Comparison of ENCODE assay signal across 18 cellular contexts in the genomic region with DNA sequence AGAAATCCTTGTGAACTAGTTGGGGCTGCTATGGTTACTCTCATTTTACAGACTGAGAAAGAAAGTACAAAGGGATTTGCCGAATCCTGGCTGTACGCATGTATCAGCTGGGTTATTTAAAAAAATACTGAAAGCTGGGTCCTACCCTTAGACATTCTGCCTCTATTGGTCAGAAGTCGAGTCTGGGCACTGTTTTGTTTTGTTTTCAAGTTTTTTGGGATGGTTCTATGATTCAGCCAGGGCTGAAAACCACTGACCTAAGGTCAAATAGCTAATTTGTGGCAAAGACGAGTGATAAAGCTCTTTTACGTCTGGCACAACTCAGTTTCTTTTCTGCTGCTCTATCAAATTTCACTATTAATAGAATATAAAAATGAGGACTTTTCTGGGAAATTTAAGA. TPM values are rescaled to one million over a fixed set of nuclear protein-coding genes. Genes with fewer than 3 reads are reported as not detected.
DNase-seq lines count a peak whose midpoint lies in the region; ATAC-seq and TF ChIP-seq lines count a peak whose summit lies in the region.
"Had no signal": no experiment of that assay in that cellular context is flagged by ENCODE, and none has a peak within 500 bp of the region (broad histone marks: within the 10 kb centered on the region; RNA-seq: fewer than 3 reads in every experiment).

No MANE protein-coding gene starts in this region.

- H3K27me3 ChIP-seq in heart left ventricle (no peaks in the 10 kb centered on the region), thoracic aorta (replicated peaks; ENCODE audit: insufficient read depth) (no peaks in the 10 kb centered on the region)
- H3K27me3 ChIP-seq: MG63 had no signal

- TF ChIP-seq POLR2A in heart left ventricle (IDR thresholded peaks at IDR 0.05): no peak

- no peak for DNase-seq in heart left ventricle
- no peak for DNase-seq in left ventricle myocardium superior
- peak; percentile 64 for DNase-seq in amniotic epithelial cell (ENCODE audit: low read depth)
- DNase-seq in kidney glomerular epithelial cell (lab: John Stamatoyannopoulos, UW): peak; percentile 36
- DNase-seq in thoracic aorta (ENCODE audit: low spot score): no peak
- DNase-seq in NCI-H526 (lab: John Stamatoyannopoulos, UW): no peak
- no peak for DNase-seq in activated naive CD4-positive, alpha-beta T cell (lab: John Stamatoyannopoulos, UW)
- DNase-seq: activated CD8-positive, alpha-beta T cell treated with anti-CD3 and anti-CD28 coated beads for 36 hours; activated T-cell treated with anti-CD3 and anti-CD28 coated beads, Interleukin-2, amount 50 U/mL, for 48 hours; CD4-positive, alpha-beta T cell; DMS79 treated with DMSO at 0.1 percent for 48 hours; immature natural killer cell; MG63; nephron progenitor cell; stomach had no signal

- H3K9me3 ChIP-seq in heart left ventricle (no peaks in the 10 kb centered on the region), thoracic aorta (no peaks in the 10 kb centered on the region)
- H3K9me3 ChIP-seq: A549, MG63, stomach had no signal

- ATAC-seq in heart left ventricle (peak in 1 of 4 donors; percentile 17), left ventricle myocardium superior (no peak), thoracic aorta (ENCODE audit: insufficient number of reproducible peaks, low FRiP score, low read depth) (no peak), HG03354 (IDR thresholded peaks at IDR 0.05; ENCODE audit: poor library complexity, severe bottlenecking, unreplicated experiment) (no peak)
- ATAC-seq: A549; activated CD8-positive, alpha-beta T cell treated with anti-CD3 and anti-CD28 coated beads for 36 hours had no signal

- intact Hi-C loops in heart left ventricle (cut with DNase I) (loop anchor here in 3 of 10 donors (10.0 kb wide), 3 partner anchors 173 to 543 kb away; no protein-coding TSS in a partner anchor), left ventricle myocardium superior (cut with micrococcal nuclease) (no loop called here)

- 44 to 53% (median 46%) methylated on average over 5 of the region's 5 CpGs for WGBS in heart left ventricle, 4 donors

- peak overlapping the region in 7 of 12 donors; percentile 8 to 24 (median 13) for H3K4me3 ChIP-seq in heart left ventricle
- peak overlapping the region; percentile 20 for H3K4me3 ChIP-seq in thoracic aorta
- H3K4me3 ChIP-seq: A549, MG63, stomach had no signal

- H3K36me3 ChIP-seq in heart left ventricle (no peaks in the 10 kb centered on the region), thoracic aorta (no peaks in the 10 kb centered on the region)
- H3K36me3 ChIP-seq: MG63, stomach had no signal

- H3K27ac ChIP-seq in heart left ventricle: peak overlapping the region in 9 of 12 donors; percentile 3 to 70 (median 44)
- peak overlapping the region in 1 of 2 donors; percentile 16 for H3K27ac ChIP-seq in thoracic aorta
- H3K27ac ChIP-seq: A549, stomach, VCaP had no signal

- peaks cover 0 to 53% (median 28%) of the 10 kb centered on the region in 12 donors for H3K4me1 ChIP-seq in heart left ventricle
- peaks cover 0 to 14% of the 10 kb centered on the region in 2 donors for H3K4me1 ChIP-seq in thoracic aorta (ENCODE audit: control insufficient read depth in 1 of 2, low read depth in 2 of 2)
- H3K4me1 ChIP-seq: A549, stomach had no signal

- TF ChIP-seq CTCF in heart left ventricle (IDR thresholded peaks at IDR 0.05) (no peak), thoracic aorta (IDR thresholded peaks at IDR 0.05) (no peak)

RNA-seq across cellular contexts. Expression of gene SLC8A1, which starts 6.0 kb away (rescaled TPM):
- total RNA-seq in heart left ventricle: 1,000 to 10,000 TPM in 5 of 9 donors, 100 to 1,000 TPM in 4; 674 to 1,521 (median 1,074) TPM
- 10 to 100 TPM; 61.9 to 65.3 TPM for polyA plus RNA-seq in heart left ventricle
- total RNA-seq in left ventricle myocardium superior: 1,122 TPM
- 10 to 100 TPM; 13.7 to 31.2 TPM for total RNA-seq in thoracic aorta

Comparison
In these comparisons a context has a peak if more than half of its experiments do, and no peak if none do; other contexts are left out.
1. DNase-seq: peak in amniotic epithelial cell (single experiment) and kidney glomerular epithelial cell (single experiment); none in heart left ventricle (0 of 5), left ventricle myocardium superior (single experiment), thoracic aorta (single experiment), NCI-H526 (0 of 2) and activated naive CD4-positive, alpha-beta T cell (0 of 4).
2. RNA of gene SLC8A1, which starts 6.0 kb away (total RNA-seq): 1,122 TPM in left ventricle myocardium superior (single experiment) and 674 to 1,521 TPM in heart left ventricle; 13.7 to 31.2 TPM in thoracic aorta; every median in the first group is over 10 times any median in the second.